In genomic region chr16:30724641-30725464, GRCh38 we compare ENCODE assay signal across 11 cellular contexts. TPM values are rescaled to one million over a fixed set of nuclear protein-coding genes. Genes with fewer than 3 reads are reported as not detected.
DNase-seq lines count a peak whose midpoint lies in the region; ATAC-seq, FAIRE-seq and TF ChIP-seq lines count a peak whose summit lies in the region.
"Had no signal": no experiment of that assay in that cellular context is flagged by ENCODE, and none has a peak within 500 bp of the region (broad histone marks: within the 10 kb centered on the region; RNA-seq: fewer than 3 reads in every experiment).

No MANE protein-coding gene starts in this region.

- H3K79me2 ChIP-seq in K562 (ENCODE audit: control insufficient read depth, insufficient read depth, low read length) = peaks cover 12% of the 10 kb centered on the region; the same call in 2 of the 3 replicates

- no peak for TF ChIP-seq RAD21 in K562 (CRISPR knock-in tag; conservative IDR thresholded peaks at IDR 0.05 in 1 of 2, IDR thresholded peaks at IDR 0.05 in 1 of 2)

- no peak overlapping the region for H3K4me2 ChIP-seq in K562 (ENCODE audit: insufficient read depth, low read length)

- TF ChIP-seq EP300 in K562 (IDR thresholded peaks at IDR 0.05; ENCODE audit: low read length) = no peak
- TF ChIP-seq EP300 in upper lobe of left lung (IDR thresholded peaks at IDR 0.05) = no peak

- H3K4me1 ChIP-seq in right atrium auricular region (no peaks in the 10 kb centered on the region), K562 (replicated peaks in 1 of 2; ENCODE audit: control insufficient read depth in 2 of 2, insufficient read depth in 2 of 2, low read length in 2 of 2) (peaks cover 0 to 8% of the 10 kb centered on the region in 2 experiments; a peak in 2 of 5 replicates), upper lobe of left lung (no peaks in the 10 kb centered on the region)
- H3K4me1 ChIP-seq: BE2C had no signal

- 0 out of 2 replicates have a peak, but pooled peaks have one; percentile 7 for TF ChIP-seq POLR2A in K562 (conservative IDR thresholded peaks at IDR 0.05)
- no peak for TF ChIP-seq POLR2A in upper lobe of left lung (IDR thresholded peaks at IDR 0.05)

- 0 out of 2 replicates have a peak, but pooled peaks cover 3% of the 10 kb centered on the region for H4K20me1 ChIP-seq in K562 (replicated peaks; ENCODE audit: control insufficient read depth, insufficient read depth, low read length)

- CTCF ChIA-PET in K562 (lab: Yijun Ruan, JAX; ENCODE audit: low intra/inter-chr PET ratio) = no interaction called here

- H3K27ac ChIP-seq in right atrium auricular region (no peak overlapping the region), K562 (ENCODE audit: extremely low read depth, low read depth, low read length) (no peak overlapping the region), upper lobe of left lung (peak overlapping the region in 2 of 4 donors; percentile 45 to 64)

- FAIRE-seq in K562 (lab: Jason Lieb, UNC) = no peak

- BruUV-seq in K562 (replicated peaks; lab: Mats Ljungman, UMichigan) = no TSS peak

- in situ Hi-C loops in K562 (cut with MboI) = no loop called here

- H3K9me3 ChIP-seq in right atrium auricular region (no peaks in the 10 kb centered on the region), K562 (replicated peaks; ENCODE audit: control insufficient read depth, insufficient read depth, low read depth, low read length) (no peaks in the 10 kb centered on the region), upper lobe of left lung (no peaks in the 10 kb centered on the region)
- H3K9me3 ChIP-seq: BE2C had no signal

- no peak overlapping the region for H3K9ac ChIP-seq in K562 (ENCODE audit: insufficient read depth in 1 of 2, low read depth in 2 of 2, low read length in 2 of 2)

- ATAC-seq in Right ventricle myocardium inferior (peak; percentile 69), K562 (no peak), upper lobe of left lung (ENCODE audit: low FRiP score in 2 of 2) (peak; percentile 40 to 70), GM19467 (IDR thresholded peaks at IDR 0.05; ENCODE audit: unreplicated experiment) (no peak)

- no peak for TF ChIP-seq CTCF in right atrium auricular region (IDR thresholded peaks at IDR 0.05)
- no peak for TF ChIP-seq CTCF in K562 (IDR thresholded peaks at IDR 0.05 in 2 of 3, conservative IDR thresholded peaks at IDR 0.05 in 1 of 3; ENCODE audit: insufficient read depth in 2 of 3, low read depth in 1 of 3, low read length in 3 of 3)
- TF ChIP-seq CTCF in upper lobe of left lung (IDR thresholded peaks at IDR 0.05) = no peak

- 92% methylated on average over 15 of the region's 23 CpGs for WGBS in K562 (ENCODE audit: insufficient coverage, low coverage, missing lambda C conversion rate)
- 78 to 79% methylated on average over 23 of the region's 23 CpGs for WGBS in upper lobe of left lung, 2 donors

- no peak overlapping the region for H2AFZ ChIP-seq in K562 (ENCODE audit: low read depth, low read length)

- DNase-seq in Right ventricle myocardium inferior (ENCODE audit: missing footprints) (no peak), right atrium auricular region (ENCODE audit: low spot score) (no peak), K562 (ENCODE audit: extremely low read depth in 1 of 4, low spot score in 3 of 4) (no peak), medulla oblongata (ENCODE audit: extremely low spot score) (peak; percentile 61), upper lobe of left lung (peak; percentile 33 to 85), DMS 273 (lab: John Stamatoyannopoulos, UW; ENCODE audit: unreplicated experiment) (no peak)
- DNase-seq in stimulated activated CD4-positive, alpha-beta T cell treated with anti-CD3 and anti-CD28 coated beads, Interleukin-4, amount 100 ng/mL, for 24 hours = no peak
- DNase-seq: BE2C, NCI-H82 had no signal

- H3K36me3 ChIP-seq in right atrium auricular region (peaks cover 70% of the 10 kb centered on the region), K562 (ENCODE audit: control insufficient read depth, insufficient read depth, low read length) (peaks cover 97% of the 10 kb centered on the region), upper lobe of left lung (peaks cover 55 to 98% (median 78%) of the 10 kb centered on the region in 4 donors)

- POLR2A ChIA-PET in K562 (lab: Yijun Ruan, JAX) = interaction anchor here (0.5 to 3.0 kb wide), 11 partner anchors 10 to 281 kb away, joined by 3 to 19 read pairs (median 3); partner anchors contain the start of gene PHKG2

- H3K9me1 ChIP-seq in K562 (ENCODE audit: control insufficient read depth, insufficient read depth, low read length) = no peaks in the 10 kb centered on the region

- intact Hi-C loops in Right ventricle myocardium inferior (cut with DNase I) = no loop called here
- intact Hi-C loops in K562 (cut with micrococcal nuclease) = no loop called here

- H3K27me3 ChIP-seq in right atrium auricular region (no peaks in the 10 kb centered on the region), K562 (ENCODE audit: control insufficient read depth in 2 of 2, insufficient read depth in 2 of 2, low read length in 2 of 2) (no peaks in the 10 kb centered on the region), upper lobe of left lung (no peaks in the 10 kb centered on the region)
- H3K27me3 ChIP-seq: BE2C had no signal

- H3K4me3 ChIP-seq in right atrium auricular region (no peak overlapping the region), K562 (no peak overlapping the region), upper lobe of left lung (no peak overlapping the region)
- H3K4me3 ChIP-seq: coronary artery had no signal

RNA-seq across cellular contexts. Expression of gene PHKG2, which starts 23.4 kb away (rescaled TPM):
- total RNA-seq in Right ventricle myocardium inferior (12.6 TPM), right atrium auricular region (10 to 100 TPM; 16.0 to 22.1 TPM), K562 (2014; rRNA removed) (30.7 and 45.9 TPM in 2 replicates), K562 (2014; rRNA removed; fragmentation: Illumina TruSeq; extraction: Trizol) (18.3 and 21.2 TPM in 2 replicates), K562 (2015; rRNA removed; fragmentation: Illumina TruSeq; extraction: Trizol) (23.9 and 25.2 TPM in 2 replicates), K562 (2021) (39.7 and 40.7 TPM in 2 replicates), upper lobe of left lung (10 to 100 TPM; 27.4 to 70.2 (median 33.5) TPM)
- 128 and 290 TPM in 2 replicates for total RNA-seq in K562 (2011; cell fraction: chromatin; rRNA removed; ENCODE audit: low replicate concordance)
- total RNA-seq in K562 (2011; cell fraction: nucleolus; rRNA removed) = 161 and 163 TPM in 2 replicates
- total RNA-seq in K562 (2011; cell fraction: nucleoplasm; rRNA removed) = 157 and 194 TPM in 2 replicates
- polyA plus RNA-seq in K562 (2011; rRNA removed) (44.1 and 54.4 TPM in 2 replicates), K562 (2014; fragmentation: Illumina TruSeq; extraction: Trizol) (39.2 and 41.0 TPM in 2 replicates), K562 (2014; fragmentation: Nextera tagmentation; extraction: Ambion mirVana) (10 to 100 TPM in 1 of 2 experiments, 1 to 10 TPM in 1; 5.8 to 14.1 TPM), K562 (2014; rRNA removed) (50.4 and 54.2 TPM in 2 replicates)
- polyA plus RNA-seq in K562 (2011; cell fraction: cytosol; rRNA removed) = 44.6 and 56.8 TPM in 2 replicates
- polyA plus RNA-seq in K562 (2011; cell fraction: nucleus; rRNA removed) = 182 and 233 TPM in 2 replicates
- 30.6 and 41.6 TPM in 2 replicates for polyA plus RNA-seq in K562 (2012)
- 19.6 and 26.2 TPM in 2 replicates for polyA minus RNA-seq in K562 (2011; rRNA and poly(A)+ RNA removed)
- 14.9 and 17.4 TPM in 2 replicates for polyA minus RNA-seq in K562 (2011; cell fraction: cytosol; rRNA and poly(A)+ RNA removed)
- polyA minus RNA-seq in K562 (2011; cell fraction: nucleus; rRNA and poly(A)+ RNA removed) = 36.2 and 39.6 TPM in 2 replicates

RNA-seq across cellular contexts. Expression of gene SRCAP, which starts 25.9 kb away (rescaled TPM):
- total RNA-seq in Right ventricle myocardium inferior (39.7 TPM), right atrium auricular region (10 to 100 TPM; 22.5 to 25.0 TPM), K562 (2014; rRNA removed) (16.0 and 16.3 TPM in 2 replicates), K562 (2014; rRNA removed; fragmentation: Illumina TruSeq; extraction: Trizol) (3.5 and 3.7 TPM in 2 replicates), K562 (2015; rRNA removed; fragmentation: Illumina TruSeq; extraction: Trizol) (5.8 and 7.9 TPM in 2 replicates), K562 (2021) (58.9 and 62.6 TPM in 2 replicates), upper lobe of left lung (100 to 1,000 TPM in 1 of 6 donors, 10 to 100 TPM in 5; 38.3 to 102 (median 66.0) TPM)
- 89.8 and 132 TPM in 2 replicates for total RNA-seq in K562 (2011; cell fraction: chromatin; rRNA removed; ENCODE audit: low replicate concordance)
- 44.6 and 46.2 TPM in 2 replicates for total RNA-seq in K562 (2011; cell fraction: nucleolus; rRNA removed)
- total RNA-seq in K562 (2011; cell fraction: nucleoplasm; rRNA removed) = 58.6 and 74.8 TPM in 2 replicates
- polyA plus RNA-seq in K562 (2011; rRNA removed) (2.2 and 6.4 TPM in 2 replicates), K562 (2014; fragmentation: Illumina TruSeq; extraction: Trizol) (14.9 and 21.0 TPM in 2 replicates), K562 (2014; fragmentation: Nextera tagmentation; extraction: Ambion mirVana) (under 1 TPM; 0.21 to 0.53 TPM), K562 (2014; rRNA removed) (11.4 and 17.0 TPM in 2 replicates)
- 1.9 and 3.2 TPM in 2 replicates for polyA plus RNA-seq in K562 (2011; cell fraction: cytosol; rRNA removed)
- 18.6 and 29.8 TPM in 2 replicates for polyA plus RNA-seq in K562 (2011; cell fraction: nucleus; rRNA removed)
- 16.6 and 25.8 TPM in 2 replicates for polyA plus RNA-seq in K562 (2012)
- 11.0 and 11.9 TPM in 2 replicates for polyA minus RNA-seq in K562 (2011; rRNA and poly(A)+ RNA removed)
- 21.7 and 27.4 TPM in 2 replicates for polyA minus RNA-seq in K562 (2011; cell fraction: cytosol; rRNA and poly(A)+ RNA removed)
- 17.2 and 20.0 TPM in 2 replicates for polyA minus RNA-seq in K562 (2011; cell fraction: nucleus; rRNA and poly(A)+ RNA removed)

RNA-seq across cellular contexts. Expression of gene CFAP119, which starts 37.0 kb away (rescaled TPM):
- total RNA-seq in Right ventricle myocardium inferior (0.89 TPM), right atrium auricular region (under 1 TPM; 0.37 to 0.83 TPM), K562 (2014; rRNA removed) (16.1 and 18.5 TPM in 2 replicates), K562 (2014; rRNA removed; fragmentation: Illumina TruSeq; extraction: Trizol) (4.2 and 6.1 TPM in 2 replicates), K562 (2015; rRNA removed; fragmentation: Illumina TruSeq; extraction: Trizol) (7.0 and 7.4 TPM in 2 replicates), K562 (2021) (18.4 and 20.0 TPM in 2 replicates), upper lobe of left lung (10 to 100 TPM in 4 of 6 donors, 1 to 10 TPM in 2; 6.1 to 45.1 (median 16.0) TPM)
- total RNA-seq in K562 (2011; cell fraction: chromatin; rRNA removed; ENCODE audit: low replicate concordance) = 23.0 and 52.3 TPM in 2 replicates
- 44.0 and 46.5 TPM in 2 replicates for total RNA-seq in K562 (2011; cell fraction: nucleolus; rRNA removed)
- total RNA-seq in K562 (2011; cell fraction: nucleoplasm; rRNA removed) = 24.7 and 39.0 TPM in 2 replicates
- polyA plus RNA-seq in K562 (2011; rRNA removed) (13.5 and 16.3 TPM in 2 replicates), K562 (2014; fragmentation: Illumina TruSeq; extraction: Trizol) (9.0 and 9.6 TPM in 2 replicates), K562 (2014; fragmentation: Nextera tagmentation; extraction: Ambion mirVana) (1 to 10 TPM; 5.5 to 6.2 TPM), K562 (2014; rRNA removed) (33.7 and 38.2 TPM in 2 replicates)
- 10.6 and 19.6 TPM in 2 replicates for polyA plus RNA-seq in K562 (2011; cell fraction: cytosol; rRNA removed)
- polyA plus RNA-seq in K562 (2011; cell fraction: nucleus; rRNA removed) = 107 and 225 TPM in 2 replicates
- polyA plus RNA-seq in K562 (2012) = 14.9 and 20.9 TPM in 2 replicates
- polyA minus RNA-seq in K562 (2011; rRNA and poly(A)+ RNA removed) = 1.2 and 2.5 TPM in 2 replicates
- polyA minus RNA-seq in K562 (2011; cell fraction: cytosol; rRNA and poly(A)+ RNA removed) = 3.8 and 4.2 TPM in 2 replicates
- 16.9 and 21.3 TPM in 2 replicates for polyA minus RNA-seq in K562 (2011; cell fraction: nucleus; rRNA and poly(A)+ RNA removed)

RNA-seq across cellular contexts. Expression of gene RNF40, which starts 37.3 kb away (rescaled TPM):
- total RNA-seq in Right ventricle myocardium inferior (42.6 TPM), right atrium auricular region (10 to 100 TPM; 48.5 to 59.5 TPM), K562 (2014; rRNA removed) (81.9 and 95.6 TPM in 2 replicates), K562 (2014; rRNA removed; fragmentation: Illumina TruSeq; extraction: Trizol) (73.7 and 81.5 TPM in 2 replicates), K562 (2015; rRNA removed; fragmentation: Illumina TruSeq; extraction: Trizol) (76.4 and 82.9 TPM in 2 replicates), K562 (2021) (124 and 129 TPM in 2 replicates), upper lobe of left lung (100 to 1,000 TPM in 2 of 6 donors, 10 to 100 TPM in 4; 69.9 to 137 (median 95.2) TPM)
- 149 and 268 TPM in 2 replicates for total RNA-seq in K562 (2011; cell fraction: chromatin; rRNA removed; ENCODE audit: low replicate concordance)
- 112 and 115 TPM in 2 replicates for total RNA-seq in K562 (2011; cell fraction: nucleolus; rRNA removed)
- total RNA-seq in K562 (2011; cell fraction: nucleoplasm; rRNA removed) = 105 and 116 TPM in 2 replicates
- polyA plus RNA-seq in K562 (2011; rRNA removed) (91.7 and 97.8 TPM in 2 replicates), K562 (2014; fragmentation: Illumina TruSeq; extraction: Trizol) (107 and 115 TPM in 2 replicates), K562 (2014; fragmentation: Nextera tagmentation; extraction: Ambion mirVana) (1 to 10 TPM; 6.2 to 9.1 TPM), K562 (2014; rRNA removed) (68.2 and 75.6 TPM in 2 replicates)
- 60.8 and 77.4 TPM in 2 replicates for polyA plus RNA-seq in K562 (2011; cell fraction: cytosol; rRNA removed)
- polyA plus RNA-seq in K562 (2011; cell fraction: nucleus; rRNA removed) = 137 and 170 TPM in 2 replicates
- polyA plus RNA-seq in K562 (2012) = 78.5 and 80.4 TPM in 2 replicates
- 89.9 and 91.7 TPM in 2 replicates for polyA minus RNA-seq in K562 (2011; rRNA and poly(A)+ RNA removed)
- polyA minus RNA-seq in K562 (2011; cell fraction: cytosol; rRNA and poly(A)+ RNA removed) = 61.7 and 77.1 TPM in 2 replicates
- polyA minus RNA-seq in K562 (2011; cell fraction: nucleus; rRNA and poly(A)+ RNA removed) = 39.2 and 51.2 TPM in 2 replicates

Comparison
In these comparisons a context has a peak if more than half of its experiments do, and no peak if none do; other contexts are left out.
1. ATAC-seq: peak in Right ventricle myocardium inferior (single experiment) and upper lobe of left lung (2 of 2); none in K562 (single experiment) and GM19467 (single experiment).
2. DNase-seq: peak in medulla oblongata (single experiment) and upper lobe of left lung (2 of 2); none in Right ventricle myocardium inferior (single experiment), right atrium auricular region (single experiment), K562 (0 of 4), DMS 273 (single experiment) and stimulated activated CD4-positive, alpha-beta T cell treated with anti-CD3 and anti-CD28 coated beads, Interleukin-4, amount 100 ng/mL, for 24 hours (single experiment).